ENCODE assay signal across 14 cellular contexts in the genomic region with DNA sequence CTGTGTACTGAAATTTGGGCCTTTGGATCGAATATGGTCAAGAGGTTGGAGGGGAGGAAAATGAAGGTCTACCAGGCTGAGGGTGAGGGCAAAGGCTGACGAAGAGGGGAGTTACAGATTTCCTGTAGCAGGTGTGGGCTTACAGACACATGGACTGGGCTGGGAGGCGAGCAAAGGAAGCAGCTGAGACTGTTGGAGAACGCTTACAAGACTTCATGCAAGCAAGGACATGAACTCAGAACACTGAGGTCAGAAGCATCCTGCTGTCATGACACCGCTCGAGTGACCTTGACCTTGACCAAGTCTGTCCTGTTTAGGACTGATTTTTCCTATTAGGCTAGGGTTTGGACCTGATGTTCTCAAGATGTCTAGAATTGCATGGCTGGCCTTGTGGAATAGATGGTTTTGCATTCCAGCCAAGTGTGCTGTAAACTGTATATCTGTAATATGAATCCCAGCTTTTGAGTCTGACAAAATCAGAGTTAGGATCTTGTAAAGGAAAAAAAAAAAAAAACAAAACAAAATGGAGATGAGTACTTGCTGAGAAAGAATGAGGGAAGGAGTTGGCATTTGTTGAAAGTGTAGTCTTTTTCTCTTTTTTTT. TPM values are rescaled to one million over a fixed set of nuclear protein-coding genes. Genes with fewer than 3 reads are reported as not detected.
DNase-seq lines count a peak whose midpoint lies in the region; TF ChIP-seq lines count a peak whose summit lies in the region.
"Had no signal": no experiment of that assay in that cellular context is flagged by ENCODE, and none has a peak within 500 bp of the region (broad histone marks: within the 10 kb centered on the region; RNA-seq: fewer than 3 reads in every experiment).

No MANE protein-coding gene starts in this region.

- DNase-seq in HFFc6 = peak; percentile 18
- DNase-seq in amniotic epithelial cell (ENCODE audit: low read depth) = peak; percentile 49
- DNase-seq in glutamatergic neuron = no peak
- DNase-seq in smooth muscle cell (lab: John Stamatoyannopoulos, UW; ENCODE audit: unreplicated experiment) = no peak
- DNase-seq in activated CD4-positive, alpha-beta T cell treated with anti-CD3 and anti-CD28 coated beads, Interleukin-2, amount 50 U/mL, for 4 hours = no peak
- no peak for DNase-seq in activated effector memory CD4-positive, alpha-beta T cell treated with anti-CD3 and anti-CD28 coated beads, Interleukin-2, amount 50 U/mL, for 16 hours
- no peak for DNase-seq in activated CD4-positive, alpha-beta T cell treated with anti-CD3 and anti-CD28 coated beads for 48 hours
- DNase-seq: activated B cell treated with CpG ODN at 0.5 μM for 24 hours; activated naive CD4-positive, alpha-beta T cell treated with anti-CD3 and anti-CD28 coated beads for 36 hours; endodermal cell; NCI-H1105 treated with DMSO at 0.1 percent for 48 hours; OCI-M1; psoas muscle had no signal

- 90% methylated on average over 6 of the region's 6 CpGs for WGBS in smooth muscle cell (ENCODE audit: low lambda C conversion rate)

- H2AFZ ChIP-seq in smooth muscle cell (ENCODE audit: low read depth) = no peak overlapping the region

- no peaks in the 10 kb centered on the region for H3F3A ChIP-seq in smooth muscle cell (ENCODE audit: low read depth)

- H3K27ac Mint-ChIP-seq in HFFc6 (no peak overlapping the region), glutamatergic neuron (ENCODE audit: unreplicated experiment) (no peak overlapping the region)
- H3K27ac Mint-ChIP-seq: activated B cell treated with CpG ODN at 0.5 μM for 24 hours; activated naive CD4-positive, alpha-beta T cell treated with anti-CD3 and anti-CD28 coated beads for 36 hours; endodermal cell had no signal

- H3K4me3 Mint-ChIP-seq in HFFc6 (no peak overlapping the region), glutamatergic neuron (ENCODE audit: unreplicated experiment) (peak overlapping the region; percentile 56)
- H3K4me3 Mint-ChIP-seq: activated B cell treated with CpG ODN at 0.5 μM for 24 hours; activated naive CD4-positive, alpha-beta T cell treated with anti-CD3 and anti-CD28 coated beads for 36 hours; endodermal cell had no signal

- no peaks in the 10 kb centered on the region for H3K9me3 ChIP-seq in smooth muscle cell (replicated peaks; ENCODE audit: low read depth)
- H3K9me3 ChIP-seq: psoas muscle had no signal

- peaks cover 6% of the 10 kb centered on the region for H3K4me1 ChIP-seq in smooth muscle cell (ENCODE audit: low read depth)
- H3K4me1 ChIP-seq: psoas muscle had no signal

- peaks cover 32% of the 10 kb centered on the region for H3K27me3 Mint-ChIP-seq in HFFc6 (ENCODE audit: insufficient read depth)
- peaks cover 4% of the 10 kb centered on the region for H3K27me3 Mint-ChIP-seq in glutamatergic neuron (ENCODE audit: unreplicated experiment)

- H3K27me3 ChIP-seq in smooth muscle cell (ENCODE audit: low read depth) = no peaks in the 10 kb centered on the region
- H3K27me3 ChIP-seq: cardiac muscle cell had no signal

- H4K20me1 ChIP-seq in smooth muscle cell (ENCODE audit: low read depth) = no peaks in the 10 kb centered on the region

- H3K4me3 ChIP-seq in smooth muscle cell = peak overlapping the region; percentile 13
- H3K4me3 ChIP-seq: cardiac muscle cell, psoas muscle had no signal

- no peaks in the 10 kb centered on the region for H3K36me3 ChIP-seq in smooth muscle cell (ENCODE audit: low read depth)

- no peaks in the 10 kb centered on the region for H3K79me2 ChIP-seq in smooth muscle cell (ENCODE audit: low read depth)

- H3K27ac ChIP-seq in smooth muscle cell (ENCODE audit: low read depth) = no peak overlapping the region
- H3K27ac ChIP-seq: cardiac muscle cell, psoas muscle had no signal

- TF ChIP-seq CTCF in HFFc6 (IDR thresholded peaks at IDR 0.05) (no peak), glutamatergic neuron (IDR thresholded peaks at IDR 0.05; ENCODE audit: partially characterized antibody, unreplicated experiment) (no peak), smooth muscle cell (IDR thresholded peaks at IDR 0.05; ENCODE audit: borderline replicate concordance, insufficient read depth, poor library complexity, severe bottlenecking) (no peak)

- H3K4me1 Mint-ChIP-seq in HFFc6 (ENCODE audit: low read depth) = peaks cover 17% of the 10 kb centered on the region
- H3K4me1 Mint-ChIP-seq in glutamatergic neuron (ENCODE audit: low read depth, unreplicated experiment) = peaks cover 12% of the 10 kb centered on the region
- H3K4me1 Mint-ChIP-seq: activated B cell treated with CpG ODN at 0.5 μM for 24 hours had no signal

- no peak overlapping the region for H3K4me2 ChIP-seq in smooth muscle cell

- H3K36me3 Mint-ChIP-seq in HFFc6 (ENCODE audit: low read depth) (no peaks in the 10 kb centered on the region), glutamatergic neuron (ENCODE audit: unreplicated experiment) (no peaks in the 10 kb centered on the region)

- no peaks in the 10 kb centered on the region for H3K9me3 Mint-ChIP-seq in HFFc6
- peaks cover 10% of the 10 kb centered on the region for H3K9me3 Mint-ChIP-seq in glutamatergic neuron (ENCODE audit: unreplicated experiment)
- H3K9me3 Mint-ChIP-seq: activated B cell treated with CpG ODN at 0.5 μM for 24 hours; activated naive CD4-positive, alpha-beta T cell treated with anti-CD3 and anti-CD28 coated beads for 36 hours; endodermal cell had no signal

- no peak overlapping the region for H3K9ac ChIP-seq in smooth muscle cell (ENCODE audit: low read depth)

RNA-seq across cellular contexts. Expression of gene ELF3, which starts 5.7 kb away (rescaled TPM):
- total RNA-seq in HFFc6 (2021; fragmentation: NEBNext Ultra II Directional; extraction: Animal tissue kit (Norgen Biotek cat#: 25700)) = under 1 TPM in 2 of 6 experiments, not detected in 4; 0.09 TPM
- total RNA-seq in glutamatergic neuron (ENCODE audit: unreplicated experiment) = 0.96 TPM
- total RNA-seq in smooth muscle cell = 2.0 and 5.2 TPM in 2 replicates
- polyA plus RNA-seq in smooth muscle cell = 0.96 and 9.6 TPM in 2 replicates

RNA-seq across cellular contexts. Expression of gene RNPEP, which starts 33.7 kb away (rescaled TPM):
- total RNA-seq in HFFc6 (2021; fragmentation: NEBNext Ultra II Directional; extraction: Animal tissue kit (Norgen Biotek cat#: 25700)) = 10 to 100 TPM; 66.6 to 82.5 (median 76.4) TPM
- total RNA-seq in glutamatergic neuron (ENCODE audit: unreplicated experiment) (42.4 TPM), smooth muscle cell (50.6 and 53.4 TPM in 2 replicates)
- 59.0 and 70.9 TPM in 2 replicates for polyA plus RNA-seq in smooth muscle cell

Comparison
In these comparisons a context has a peak if more than half of its experiments do, and no peak if none do; other contexts are left out.
1. DNase-seq: peak in HFFc6 (single experiment) and amniotic epithelial cell (single experiment); none in glutamatergic neuron (single experiment), smooth muscle cell (single experiment), activated CD4-positive, alpha-beta T cell treated with anti-CD3 and anti-CD28 coated beads, Interleukin-2, amount 50 U/mL, for 4 hours (0 of 2), activated effector memory CD4-positive, alpha-beta T cell treated with anti-CD3 and anti-CD28 coated beads, Interleukin-2, amount 50 U/mL, for 16 hours (single experiment) and activated CD4-positive, alpha-beta T cell treated with anti-CD3 and anti-CD28 coated beads for 48 hours (single experiment).